22 cellular contexts compared by ENCODE assay signal in the genomic region with DNA sequence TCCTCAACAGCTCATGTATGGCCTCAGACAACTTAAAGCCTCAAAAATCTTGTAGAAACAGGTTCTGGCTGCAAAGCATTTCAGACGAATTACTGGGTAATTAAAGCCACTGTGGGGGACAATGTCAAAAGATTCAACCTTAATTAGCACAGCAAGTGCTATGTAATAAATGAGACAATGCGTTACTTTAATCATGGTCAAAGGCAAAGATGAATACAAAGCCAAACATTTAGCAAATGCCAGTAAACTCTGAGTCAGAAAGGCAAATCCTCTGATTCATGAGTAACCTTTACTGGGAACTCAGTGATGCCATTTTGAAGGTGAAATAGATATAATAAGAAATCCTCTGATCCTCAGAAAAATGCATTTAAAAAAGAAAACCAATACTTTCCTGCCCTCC.
A peak's percentile ranks its signal among the peaks of the same experiment; 100 is the strongest.
DNase-seq lines count a peak whose midpoint lies in the region; ATAC-seq, FAIRE-seq and TF ChIP-seq lines count a peak whose summit lies in the region.
"Had no signal": no experiment of that assay in that cellular context is flagged by ENCODE, and none has a peak within 500 bp of the region (broad histone marks: within the 10 kb centered on the region; RNA-seq: fewer than 3 reads in every experiment).

No MANE protein-coding gene starts in this region.

- intact Hi-C loops in PC-3 (cut with micrococcal nuclease), result no loop called here

- no peaks in the 10 kb centered on the region for H3K4me1 ChIP-seq in PC-3 (ENCODE audit: insufficient read depth, low read length)
- no peaks in the 10 kb centered on the region for H3K4me1 ChIP-seq in small intestine (ENCODE audit: control insufficient read depth in 2 of 2, insufficient read depth in 1 of 2, low read depth in 1 of 2, low read length in 1 of 2)
- H3K4me1 ChIP-seq: pancreas, vagina had no signal

- no peaks in the 10 kb centered on the region for H3K9me2 ChIP-seq in PC-3 (replicated peaks; ENCODE audit: low read length)

- no peaks in the 10 kb centered on the region for H4K20me1 ChIP-seq in PC-3 (ENCODE audit: low read length)

- no peaks in the 10 kb centered on the region for H3K79me2 ChIP-seq in PC-3 (ENCODE audit: low read length)

- no peak overlapping the region for H3K4me3 ChIP-seq in AG10803 (ENCODE audit: low read length)
- H3K4me3 ChIP-seq in PC-3 (ENCODE audit: low read length), result no peak overlapping the region
- no peak overlapping the region for H3K4me3 ChIP-seq in choroid plexus epithelial cell (ENCODE audit: low read depth, low read length)
- no peak overlapping the region for H3K4me3 ChIP-seq in small intestine (ENCODE audit: low read depth in 1 of 2, low read length in 2 of 2)
- H3K4me3 ChIP-seq in H7 (ENCODE audit: insufficient read depth, low read depth, low read length), result no peak overlapping the region
- H3K4me3 ChIP-seq: pancreas, vagina had no signal

- no peak for FAIRE-seq in small intestine (lab: Jason Lieb, UNC)
- FAIRE-seq: D721Med had no signal

- H3K27ac ChIP-seq in PC-3 (ENCODE audit: low read length) (no peak overlapping the region), small intestine (ENCODE audit: low read depth in 1 of 2, low read length in 1 of 2) (no peak overlapping the region)
- H3K27ac ChIP-seq: pancreas, vagina had no signal

- ATAC-seq in PC-3 (no peak), HG02798 (IDR thresholded peaks at IDR 0.05; ENCODE audit: poor library complexity, unreplicated experiment) (no peak)
- ATAC-seq: pancreas had no signal

- DNase-seq in AG10803 (ENCODE audit: low read depth) (peak; percentile 5), PC-3 (peak; percentile 16), choroid plexus epithelial cell (ENCODE audit: low read depth) (peak; percentile 31), kidney glomerular epithelial cell (lab: John Stamatoyannopoulos, UW) (peak; percentile 28), SKM-1 (lab: John Stamatoyannopoulos, UW; ENCODE audit: unreplicated experiment) (no peak), small intestine (no peak), H7 (no peak)
- DNase-seq: activated B cell treated with CpG ODN at 0.5 μM for 24 hours; activated CD8-positive, alpha-beta memory T cell treated with anti-CD3 and anti-CD28 coated beads for 24 hours; activated naive CD8-positive, alpha-beta T cell treated with anti-CD3 and anti-CD28 coated beads, Interleukin-2, amount 10 ng/mL, durations not matched to agents 7 days and 5 days; cerebellar nuclear complex; H9; MM.1S; NCI-H187; NCI-H446; pancreas; SHP77 treated with DMSO at 0.1 percent for 48 hours; stimulated activated CD4-positive, alpha-beta T cell treated with anti-CD3 and anti-CD28 coated beads, Interleukin-4, amount 100 ng/mL, for 24 hours; substantia nigra had no signal

- no peak overlapping the region for H2AFZ ChIP-seq in PC-3 (ENCODE audit: low read length)

- no peak overlapping the region for H3K9ac ChIP-seq in PC-3 (ENCODE audit: low read length)

- CTCF ChIA-PET in PC-3 (lab: Charles Lee), result no interaction called here

- H3K27me3 ChIP-seq in PC-3 (ENCODE audit: low read length) (no peaks in the 10 kb centered on the region), small intestine (ENCODE audit: control insufficient read depth in 2 of 2, insufficient read depth in 2 of 2, low read length in 2 of 2) (no peaks in the 10 kb centered on the region), H7 (ENCODE audit: control insufficient read depth, insufficient read depth, low read length) (no peaks in the 10 kb centered on the region)
- H3K27me3 ChIP-seq: pancreas, vagina had no signal

- TF ChIP-seq CTCF in AG10803 (conservative IDR thresholded peaks at IDR 0.05; ENCODE audit: low read length), result no peak
- no peak for TF ChIP-seq CTCF in PC-3 (conservative IDR thresholded peaks at IDR 0.05; ENCODE audit: low read depth, low read length)
- no peak for TF ChIP-seq CTCF in choroid plexus epithelial cell (conservative IDR thresholded peaks at IDR 0.05; ENCODE audit: low read depth, low read length)

- no TSS peak for BruUV-seq in PC-3 (replicated peaks; lab: Mats Ljungman, UMichigan)

- H3K36me3 ChIP-seq in PC-3 (ENCODE audit: low read depth, low read length), result no peaks in the 10 kb centered on the region
- no peaks in the 10 kb centered on the region for H3K36me3 ChIP-seq in small intestine (ENCODE audit: control insufficient read depth in 2 of 2, insufficient read depth in 2 of 2, low read length in 2 of 2)
- H3K36me3 ChIP-seq in H7 (replicated peaks; ENCODE audit: control insufficient read depth, insufficient read depth, low read length), result no peaks in the 10 kb centered on the region
- H3K36me3 ChIP-seq: pancreas, vagina had no signal

- H3K9me3 ChIP-seq in PC-3 (ENCODE audit: low read length), result peaks cover 18% of the 10 kb centered on the region
- no peaks in the 10 kb centered on the region for H3K9me3 ChIP-seq in small intestine (ENCODE audit: control insufficient read depth, low read depth)
- H3K9me3 ChIP-seq: pancreas, vagina had no signal

- H3K4me2 ChIP-seq in PC-3 (ENCODE audit: low read length), result no peak overlapping the region

- H3F3A ChIP-seq in PC-3 (ENCODE audit: low read length, unreplicated experiment), result no peaks in the 10 kb centered on the region

- 44 to 62% (median 58%) methylated on average over 2 of the region's 2 CpGs for WGBS in small intestine, 3 donors

- POLR2A ChIA-PET in PC-3 (lab: Charles Lee; ENCODE audit: unreplicated experiment), result no interaction called here

Comparison
In these comparisons a context has a peak if more than half of its experiments do, and no peak if none do; other contexts are left out.
1. DNase-seq: peak in AG10803 (single experiment), PC-3 (single experiment), choroid plexus epithelial cell (single experiment) and kidney glomerular epithelial cell (single experiment); none in SKM-1 (single experiment), small intestine (single experiment) and H7 (single experiment).